10 cellular contexts compared by ENCODE assay signal in genomic region chr3:24264748-24265158, GRCh38.
A peak's percentile ranks its signal among the peaks of the same experiment; 100 is the strongest.
DNase-seq lines count a peak whose midpoint lies in the region; ATAC-seq, FAIRE-seq and TF ChIP-seq lines count a peak whose summit lies in the region.
"Had no signal": no experiment of that assay in that cellular context is flagged by ENCODE, and none has a peak within 500 bp of the region (broad histone marks: within the 10 kb centered on the region; RNA-seq: fewer than 3 reads in every experiment).

No MANE protein-coding gene starts in this region.

- H3K27me3 Mint-ChIP-seq in T-cell = peaks cover 0 to 3% of the 10 kb centered on the region in 2 donors

- H4K20me1 ChIP-seq in GM23248 (ENCODE audit: insufficient read depth) = no peaks in the 10 kb centered on the region

- H3K9ac ChIP-seq in GM23248 (no peak overlapping the region), kidney (ENCODE audit: low read length in 2 of 2) (no peak overlapping the region)

- no peak for TF ChIP-seq POLR2A in uterus (IDR thresholded peaks at IDR 0.05)

- 60 to 66% methylated on average over 3 of the region's 3 CpGs for WGBS in GM23248 (ENCODE audit: low coverage in 1 of 2, low lambda C conversion rate in 2 of 2, missing lambda C conversion rate in 2 of 2), 2 experiments

- H3K9me2 ChIP-seq in GM23248 (ENCODE audit: insufficient read depth) = no peaks in the 10 kb centered on the region

- H3K4me3 Mint-ChIP-seq in T-cell = no peak overlapping the region
- H3K4me3 Mint-ChIP-seq: central memory CD8-positive, alpha-beta T cell; stimulated activated naive CD8-positive, alpha-beta T cell treated with anti-CD3 and anti-CD28 coated beads, Interleukin-15, Interleukin-2, amounts not matched to agents 100 ng/mL and 50 ng/mL, for 24 hours had no signal

- DNase-seq in SKM-1 treated with dmso at 0.1 percent for 144 hours (lab: John Stamatoyannopoulos, UW; ENCODE audit: unreplicated experiment) (peak; percentile 43), SKM-1 (lab: John Stamatoyannopoulos, UW; ENCODE audit: unreplicated experiment) (no peak), GM23248 (peak; percentile 71), LHCN-M2 (ENCODE audit: low read depth) (peak; percentile 32), ascending aorta (ENCODE audit: low spot score in 2 of 2) (no peak), kidney (no peak), uterus (no peak), T-cell (no peak)

- no peak overlapping the region for H3K4me2 ChIP-seq in GM23248 (ENCODE audit: unreplicated experiment)

- peaks cover 1% of the 10 kb centered on the region; the same call in 1 of the 2 replicates for H3F3A ChIP-seq in GM23248 (ENCODE audit: insufficient read depth)

- in situ Hi-C loops in GM23248 (cut with MboI) = loop anchor here (25.0 kb wide), 1 partner anchor 423 kb away; no protein-coding TSS in a partner anchor

- H3K9me3 Mint-ChIP-seq in T-cell = no peaks in the 10 kb centered on the region
- H3K9me3 Mint-ChIP-seq: central memory CD8-positive, alpha-beta T cell had no signal

- H3K27ac ChIP-seq in GM23248 = no peak overlapping the region
- no peak overlapping the region for H3K27ac ChIP-seq in ascending aorta
- H3K27ac ChIP-seq in kidney (ENCODE audit: low read depth in 2 of 2, low read length in 2 of 2) = no peak overlapping the region
- no peak overlapping the region for H3K27ac ChIP-seq in uterus

- no peaks in the 10 kb centered on the region for H3K4me1 Mint-ChIP-seq in T-cell
- H3K4me1 Mint-ChIP-seq: central memory CD8-positive, alpha-beta T cell had no signal

- no peaks in the 10 kb centered on the region for H3K36me3 ChIP-seq in GM23248 (ENCODE audit: low read depth)
- no peaks in the 10 kb centered on the region for H3K36me3 ChIP-seq in ascending aorta
- no peaks in the 10 kb centered on the region for H3K36me3 ChIP-seq in kidney (ENCODE audit: control insufficient read depth in 1 of 2, insufficient read depth in 2 of 2, low read length in 2 of 2)
- H3K36me3 ChIP-seq in uterus = no peaks in the 10 kb centered on the region

- H3K27me3 ChIP-seq in GM23248 (replicated peaks; ENCODE audit: insufficient read depth) (no peaks in the 10 kb centered on the region), ascending aorta (no peaks in the 10 kb centered on the region), uterus (no peaks in the 10 kb centered on the region)

- no peak overlapping the region for H2AFZ ChIP-seq in GM23248

- FAIRE-seq in kidney (lab: Jason Lieb, UNC) = peak; percentile 56

- TF ChIP-seq CTCF in ascending aorta (IDR thresholded peaks at IDR 0.05) (peak; percentile 51 to 67 (median 55)), kidney (IDR thresholded peaks at IDR 0.05; ENCODE audit: borderline replicate concordance, extremely low read depth, insufficient read depth) (peak; percentile 57), uterus (IDR thresholded peaks at IDR 0.05) (peak; percentile 44 to 54 (median 48))

- intact Hi-C loops in ascending aorta (cut with DNase I) (loop anchor here (5.0 kb wide), 1 partner anchor 233 kb away; no protein-coding TSS in a partner anchor), kidney (cut with DNase I) (no loop called here), uterus (cut with DNase I; ENCODE audit: low total_unique reads) (no loop called here)

- H3K9me3 ChIP-seq in GM23248 (ENCODE audit: low read depth) (no peaks in the 10 kb centered on the region), ascending aorta (no peaks in the 10 kb centered on the region), kidney (ENCODE audit: control insufficient read depth in 1 of 2, low read length in 2 of 2) (no peaks in the 10 kb centered on the region), uterus (no peaks in the 10 kb centered on the region)

- no peak for ATAC-seq in T-cell (replicated peaks in 1 of 4)

- no peaks in the 10 kb centered on the region for H3K79me2 ChIP-seq in GM23248 (ENCODE audit: insufficient read depth)

- CTCF ChIA-PET in T-cell (lab: Charles Lee) = interaction anchor here in 1 of 2 donors (1.4 kb wide), 1 partner anchor 376 kb away, joined by 3 read pairs; no protein-coding TSS in a partner anchor

- H3K27ac Mint-ChIP-seq in T-cell = no peak overlapping the region
- H3K27ac Mint-ChIP-seq: stimulated activated naive CD8-positive, alpha-beta T cell treated with anti-CD3 and anti-CD28 coated beads, Interleukin-15, Interleukin-2, amounts not matched to agents 100 ng/mL and 50 ng/mL, for 24 hours had no signal

- H3K4me3 ChIP-seq in GM23248 (no peak overlapping the region), ascending aorta (no peak overlapping the region), kidney (ENCODE audit: low read length in 2 of 2) (no peak overlapping the region), uterus (no peak overlapping the region)

- no peaks in the 10 kb centered on the region for H3K36me3 Mint-ChIP-seq in T-cell

- H3K4me1 ChIP-seq in GM23248 (ENCODE audit: insufficient read depth) (peaks cover 7% of the 10 kb centered on the region), ascending aorta (peaks cover 0 to 24% of the 10 kb centered on the region in 2 donors), kidney (ENCODE audit: control insufficient read depth in 1 of 2, insufficient read depth in 1 of 2, low read depth in 1 of 2, low read length in 2 of 2) (peaks cover 0 to under 1% of the 10 kb centered on the region in 2 donors), uterus (peaks cover 0 to 5% of the 10 kb centered on the region in 2 donors)

- POLR2A ChIA-PET in T-cell (lab: Charles Lee) = no interaction called here

Comparison
In these comparisons a context has a peak if more than half of its experiments do, and no peak if none do; other contexts are left out.
1. DNase-seq: peak in SKM-1 treated with dmso at 0.1 percent for 144 hours (single experiment), GM23248 (single experiment) and LHCN-M2 (single experiment); none in SKM-1 (single experiment), ascending aorta (0 of 2), kidney (single experiment), uterus (0 of 2) and T-cell (0 of 34).
2. Peak in every context shown above with its lines, with median percentiles within 50 percentile points of each other: CTCF ChIP-seq.